ENCODE assay signal across 23 cellular contexts in genomic region chr5:169550227-169550626, GRCh38. TPM values are rescaled to one million over a fixed set of nuclear protein-coding genes. Genes with fewer than 3 reads are reported as not detected.
A peak's percentile ranks its signal among the peaks of the same experiment; 100 is the strongest.
DNase-seq lines count a peak whose midpoint lies in the region; ATAC-seq, FAIRE-seq and TF ChIP-seq lines count a peak whose summit lies in the region.
"Had no signal": no experiment of that assay in that cellular context is flagged by ENCODE, and none has a peak within 500 bp of the region (broad histone marks: within the 10 kb centered on the region; RNA-seq: fewer than 3 reads in every experiment).

No MANE protein-coding gene starts in this region.

- POLR2A ChIA-PET in SK-N-SH (lab: Yijun Ruan, JAX) (no interaction called here), K562 (lab: Yijun Ruan, JAX) (no interaction called here)

- in situ Hi-C loops in K562 (cut with MboI) = no loop called here

- H3K4me3 ChIP-seq in AG10803 (ENCODE audit: low read length) (no peak overlapping the region), SK-N-SH (ENCODE audit: low read depth in 2 of 2, low read length in 1 of 2) (no peak overlapping the region), K562 (no peak overlapping the region)
- H3K4me3 ChIP-seq: BLaER1 treated with 17β-estradiol and CSF1 and Interleukin-3, amounts not matched to agents 10 nM and 100 nM; HAP-1 had no signal

- H3K9me3 ChIP-seq in SK-N-SH = no peaks in the 10 kb centered on the region
- no peaks in the 10 kb centered on the region for H3K9me3 ChIP-seq in K562 (replicated peaks; ENCODE audit: control insufficient read depth, insufficient read depth, low read depth, low read length)
- H3K9me3 ChIP-seq: BE2C; BLaER1 treated with 17β-estradiol and CSF1 and Interleukin-3, amounts not matched to agents 10 nM and 100 nM; HAP-1 had no signal

- peaks cover 10% of the 10 kb centered on the region for H3K9me3 Mint-ChIP-seq in nephron
- H3K9me3 Mint-ChIP-seq: CD4-positive, alpha-beta T cell; HFFc6 had no signal

- no peaks in the 10 kb centered on the region for H3K27me3 ChIP-seq in SK-N-SH (ENCODE audit: insufficient read depth)
- H3K27me3 ChIP-seq in K562 (ENCODE audit: control insufficient read depth in 2 of 2, insufficient read depth in 2 of 2, low read length in 2 of 2) = no peaks in the 10 kb centered on the region; a peak in 1 of 5 replicates
- H3K27me3 ChIP-seq: BE2C; BLaER1 treated with 17β-estradiol and CSF1 and Interleukin-3, amounts not matched to agents 10 nM and 100 nM had no signal

- H3K4me2 ChIP-seq in SK-N-SH (no peak overlapping the region), K562 (ENCODE audit: insufficient read depth, low read length) (no peak overlapping the region)
- H3K4me2 ChIP-seq: BLaER1 treated with 17β-estradiol and CSF1 and Interleukin-3, amounts not matched to agents 10 nM and 100 nM had no signal

- CTCF ChIA-PET in SK-N-SH (lab: Yijun Ruan, JAX) (interaction anchor here (0.9 to 4.8 kb wide), 5 partner anchors 11 to 666 kb away, joined by 3 to 83 read pairs (median 13); no protein-coding TSS in a partner anchor), K562 (lab: Yijun Ruan, JAX; ENCODE audit: low intra/inter-chr PET ratio) (no interaction called here)

- ATAC-seq in K562 (no peak), HG02981 (IDR thresholded peaks at IDR 0.05; ENCODE audit: unreplicated experiment) (no peak)

- no peaks in the 10 kb centered on the region for H3K36me3 Mint-ChIP-seq in nephron (ENCODE audit: low read depth)
- H3K36me3 Mint-ChIP-seq: CD14-positive monocyte; CD8-positive, alpha-beta memory T cell had no signal

- peak; percentile 15 for FAIRE-seq in K562 (lab: Jason Lieb, UNC)
- FAIRE-seq: D721Med, GM12891, GM18507, H54 had no signal

- H3K27me3 Mint-ChIP-seq in nephron (ENCODE audit: low read depth) = peaks cover 12% of the 10 kb centered on the region

- H3K4me1 ChIP-seq in SK-N-SH (ENCODE audit: control insufficient read depth in 1 of 2, insufficient read depth in 2 of 2, low read depth in 1 of 2, low read length in 1 of 2) (peaks cover 0 to 23% of the 10 kb centered on the region in 2 experiments; a peak in 2 of 4 replicates), K562 (replicated peaks in 1 of 2; ENCODE audit: control insufficient read depth in 2 of 2, insufficient read depth in 2 of 2, low read length in 2 of 2) (no peaks in the 10 kb centered on the region)
- H3K4me1 ChIP-seq: HAP-1 had no signal

- H3K79me2 ChIP-seq in SK-N-SH (ENCODE audit: insufficient read depth) (no peaks in the 10 kb centered on the region), K562 (ENCODE audit: control insufficient read depth, insufficient read depth, low read length) (no peaks in the 10 kb centered on the region)

- H3K4me1 Mint-ChIP-seq in nephron = peaks cover 23% of the 10 kb centered on the region
- H3K4me1 Mint-ChIP-seq: CD14-positive monocyte; CD8-positive, alpha-beta memory T cell had no signal

- no peaks in the 10 kb centered on the region for H3K9me1 ChIP-seq in K562 (ENCODE audit: control insufficient read depth, insufficient read depth, low read length)

- H3F3A ChIP-seq in SK-N-SH (replicated peaks; ENCODE audit: insufficient read depth) = no peaks in the 10 kb centered on the region

- H4K20me1 ChIP-seq in SK-N-SH (ENCODE audit: insufficient read depth) (no peaks in the 10 kb centered on the region), K562 (replicated peaks; ENCODE audit: control insufficient read depth, insufficient read depth, low read length) (no peaks in the 10 kb centered on the region)
- H4K20me1 ChIP-seq: BLaER1 treated with 17β-estradiol and CSF1 and Interleukin-3, amounts not matched to agents 10 nM and 100 nM had no signal

- BruUV-seq in K562 (replicated peaks; lab: Mats Ljungman, UMichigan) = no TSS peak

- no peak overlapping the region for H2AFZ ChIP-seq in SK-N-SH (ENCODE audit: low read depth)
- no peak overlapping the region for H2AFZ ChIP-seq in K562 (ENCODE audit: low read depth, low read length)

- peak; percentile 16 for DNase-seq in AG10803 (ENCODE audit: low read depth)
- no peak for DNase-seq in SK-N-SH
- no peak for DNase-seq in K562 (ENCODE audit: extremely low read depth in 1 of 4, low spot score in 3 of 4)
- no peak for DNase-seq in GF-D8 (lab: John Stamatoyannopoulos, UW)
- DNase-seq: AML-193; BE2C; CD4-positive, alpha-beta T cell; CD8-positive, alpha-beta memory T cell; DMS 273 treated with DMSO at 0.1 percent for 48 hours; DMS79; EL; GDM1; GOT3; HFFc6 had no signal

- intact Hi-C loops in K562 (cut with micrococcal nuclease) = no loop called here

- peak overlapping the region; percentile 19 to 79 (median 52) for H3K27ac Mint-ChIP-seq in nephron
- H3K27ac Mint-ChIP-seq: CD14-positive monocyte; CD4-positive, alpha-beta T cell; CD8-positive, alpha-beta memory T cell; HFFc6 had no signal

- H3K4me3 Mint-ChIP-seq in nephron = no peak overlapping the region
- H3K4me3 Mint-ChIP-seq: CD14-positive monocyte; CD4-positive, alpha-beta T cell; CD8-positive, alpha-beta memory T cell; HFFc6 had no signal

- TF ChIP-seq RAD21 in SK-N-SH (IDR thresholded peaks at IDR 0.05; ENCODE audit: low read length) = no peak
- TF ChIP-seq RAD21 in K562 (CRISPR knock-in tag; conservative IDR thresholded peaks at IDR 0.05 in 1 of 2, IDR thresholded peaks at IDR 0.05 in 1 of 2) = no peak

- no peaks in the 10 kb centered on the region for H3K9me2 ChIP-seq in SK-N-SH

- H3K36me3 ChIP-seq in SK-N-SH (replicated peaks in 1 of 2; ENCODE audit: control insufficient read depth in 1 of 2, insufficient read depth in 2 of 2, low read length in 1 of 2) (no peaks in the 10 kb centered on the region), K562 (ENCODE audit: control insufficient read depth, insufficient read depth, low read length) (no peaks in the 10 kb centered on the region)
- H3K36me3 ChIP-seq: BE2C; BLaER1 treated with 17β-estradiol and CSF1 and Interleukin-3, amounts not matched to agents 10 nM and 100 nM; HAP-1 had no signal

- whole genome bisulfite sequencing in SK-N-SH (ENCODE audit: low lambda C conversion rate) = 40% methylated on average over 4 of the region's 4 CpGs
- 0% methylated on average over 4 of the region's 4 CpGs for WGBS in K562 (ENCODE audit: insufficient coverage, low coverage, missing lambda C conversion rate)

- TF ChIP-seq EP300 in SK-N-SH (IDR thresholded peaks at IDR 0.05; ENCODE audit: borderline replicate concordance in 1 of 2, low read depth in 1 of 2, low read length in 1 of 2) = no peak
- no peak for TF ChIP-seq EP300 in K562 (IDR thresholded peaks at IDR 0.05; ENCODE audit: low read length)

- H3K9ac ChIP-seq in SK-N-SH (no peak overlapping the region), K562 (ENCODE audit: insufficient read depth in 1 of 2, low read depth in 2 of 2, low read length in 2 of 2) (no peak overlapping the region)

- TF ChIP-seq POLR2A in K562 (conservative IDR thresholded peaks at IDR 0.05) = no peak

- peak overlapping the region in 1 of 2 experiments; percentile 81; a peak in 2 of 4 replicates for H3K27ac ChIP-seq in SK-N-SH (ENCODE audit: low read depth in 2 of 2, low read length in 1 of 2)
- no peak overlapping the region for H3K27ac ChIP-seq in K562 (ENCODE audit: extremely low read depth, low read depth, low read length)
- H3K27ac ChIP-seq: BLaER1 treated with 17β-estradiol and CSF1 and Interleukin-3, amounts not matched to agents 10 nM and 100 nM had no signal

- TF ChIP-seq CTCF in AG10803 (conservative IDR thresholded peaks at IDR 0.05; ENCODE audit: low read length) (no peak), SK-N-SH (IDR thresholded peaks at IDR 0.05) (no peak), K562 (IDR thresholded peaks at IDR 0.05 in 2 of 3, conservative IDR thresholded peaks at IDR 0.05 in 1 of 3; ENCODE audit: insufficient read depth in 2 of 3, low read depth in 1 of 3, low read length in 3 of 3) (no peak), nephron (IDR thresholded peaks at IDR 0.05; ENCODE audit: unreplicated experiment in 3 of 3) (no peak)

TF ChIP-seq in SK-N-SH, 30 proteins besides CTCF, POLR2A, EP300 and RAD21:
- TF ChIP-seq MEF2A (IDR thresholded peaks at IDR 0.05; ENCODE audit: borderline replicate concordance, low read depth) (no peak), TCF12 (IDR thresholded peaks at IDR 0.05) (peak; percentile 37), CHD2 (IDR thresholded peaks at IDR 0.05; ENCODE audit: low read length, partially characterized antibody) (no peak), JUND (IDR thresholded peaks at IDR 0.05) (no peak)

TF ChIP-seq in K562, 482 proteins besides CTCF, POLR2A, EP300 and RAD21 (continues in another document):
- TF ChIP-seq ZFPM2 (CRISPR knock-in tag; IDR thresholded peaks at IDR 0.05) = no peak
- TF ChIP-seq PRPF4 (IDR thresholded peaks at IDR 0.05; ENCODE audit: insufficient read depth, low read depth, low read length, poor library complexity, severe bottlenecking) = no peak

RNA-seq across cellular contexts. Expression of gene SPDL1, which starts 33.3 kb away (rescaled TPM):
- polyA plus RNA-seq in SK-N-SH (2012; rRNA removed) = 45.1 and 63.3 TPM in 2 replicates
- polyA plus RNA-seq in SK-N-SH (2012; cell fraction: cytosol; rRNA removed) = 61.5 and 78.9 TPM in 2 replicates
- 43.9 and 111 TPM in 2 replicates for polyA plus RNA-seq in SK-N-SH (2012; cell fraction: nucleus; rRNA removed)
- total RNA-seq in K562 (2011; cell fraction: chromatin; rRNA removed; ENCODE audit: low replicate concordance) = 37.3 and 73.2 TPM in 2 replicates
- 10.8 and 13.7 TPM in 2 replicates for total RNA-seq in K562 (2011; cell fraction: nucleolus; rRNA removed)
- 25.5 and 50.2 TPM in 2 replicates for total RNA-seq in K562 (2011; cell fraction: nucleoplasm; rRNA removed)
- 29.2 and 54.4 TPM in 2 replicates for total RNA-seq in K562 (2014; rRNA removed)
- 46.4 and 53.2 TPM in 2 replicates for total RNA-seq in K562 (2014; rRNA removed; fragmentation: Illumina TruSeq; extraction: Trizol)
- 47.8 and 49.0 TPM in 2 replicates for total RNA-seq in K562 (2015; rRNA removed; fragmentation: Illumina TruSeq; extraction: Trizol)
- 32.8 and 33.5 TPM in 2 replicates for total RNA-seq in K562 (2021)
- polyA plus RNA-seq in K562 (2011; rRNA removed) = 36.6 and 45.7 TPM in 2 replicates
- 5.1 and 15.8 TPM in 2 replicates for polyA plus RNA-seq in K562 (2011; cell fraction: cytosol; rRNA removed)
- 32.5 and 44.3 TPM in 2 replicates for polyA plus RNA-seq in K562 (2011; cell fraction: nucleus; rRNA removed)
- polyA plus RNA-seq in K562 (2012) = 33.4 and 35.5 TPM in 2 replicates
- 46.1 and 53.2 TPM in 2 replicates for polyA plus RNA-seq in K562 (2014; fragmentation: Illumina TruSeq; extraction: Trizol)
- 10 to 100 TPM; 32.4 to 51.4 TPM for polyA plus RNA-seq in K562 (2014; fragmentation: Nextera tagmentation; extraction: Ambion mirVana)
- 46.7 and 59.6 TPM in 2 replicates for polyA plus RNA-seq in K562 (2014; rRNA removed)
- polyA minus RNA-seq in K562 (2011; rRNA and poly(A)+ RNA removed) = 47.4 and 52.1 TPM in 2 replicates
- 10.3 and 12.9 TPM in 2 replicates for polyA minus RNA-seq in K562 (2011; cell fraction: cytosol; rRNA and poly(A)+ RNA removed)
- polyA minus RNA-seq in K562 (2011; cell fraction: nucleus; rRNA and poly(A)+ RNA removed) = 27.1 and 50.0 TPM in 2 replicates
